11 cellular contexts compared by ENCODE assay signal in genomic region chrX:136130931-136131843, GRCh38. TPM values are rescaled to one million over a fixed set of nuclear protein-coding genes. Genes with fewer than 3 reads are reported as not detected.
DNase-seq lines count a peak whose midpoint lies in the region; ATAC-seq and TF ChIP-seq lines count a peak whose summit lies in the region.
"Had no signal": no experiment of that assay in that cellular context is flagged by ENCODE, and none has a peak within 500 bp of the region (broad histone marks: within the 10 kb centered on the region; RNA-seq: fewer than 3 reads in every experiment).

No MANE protein-coding gene starts in this region.

- H3K27ac Mint-ChIP-seq in activated CD4-positive, alpha-beta memory T cell treated with anti-CD3 and anti-CD28 coated beads, Interleukin-2, amount 10 ng/mL, durations not matched to agents 7 days and 5 days, result peak overlapping the region; percentile 74
- no peak overlapping the region for H3K27ac Mint-ChIP-seq in GM23338

- H2BK120ac ChIP-seq in mesendoderm (ENCODE audit: low read depth, low read length), result no peak overlapping the region

- TF ChIP-seq CTCF in foreskin fibroblast (IDR thresholded peaks at IDR 0.05; ENCODE audit: low read depth, low read length), result no peak
- no peak for TF ChIP-seq CTCF in GM23338 (conservative IDR thresholded peaks at IDR 0.05; ENCODE audit: low read depth in 2 of 2)

- H3K9ac ChIP-seq in mesendoderm (ENCODE audit: low read length), result no peak overlapping the region

- H3K4me3 Mint-ChIP-seq in activated CD4-positive, alpha-beta memory T cell treated with anti-CD3 and anti-CD28 coated beads, Interleukin-2, amount 10 ng/mL, durations not matched to agents 7 days and 5 days, result no peak overlapping the region
- H3K4me3 Mint-ChIP-seq in GM23338, result no peak overlapping the region
- H3K4me3 Mint-ChIP-seq: neural crest cell had no signal

- H3K4me1 ChIP-seq in GM23338 (ENCODE audit: insufficient read depth) (no peaks in the 10 kb centered on the region), mesendoderm (ENCODE audit: control insufficient read depth, low read depth, low read length) (no peaks in the 10 kb centered on the region)

- no peak overlapping the region for H2BK15ac ChIP-seq in mesendoderm (replicated peaks; ENCODE audit: low read depth)

- no peak overlapping the region for H4K5ac ChIP-seq in mesendoderm (ENCODE audit: low read length)

- H3K27me3 ChIP-seq in GM23338 (ENCODE audit: insufficient read depth) (no peaks in the 10 kb centered on the region), mesendoderm (ENCODE audit: insufficient read depth, low read length, poor library complexity) (no peaks in the 10 kb centered on the region)

- H3K79me2 ChIP-seq in GM23338 (replicated peaks; ENCODE audit: insufficient read depth), result no peaks in the 10 kb centered on the region
- H3K79me2 ChIP-seq in mesendoderm (ENCODE audit: control insufficient read depth, insufficient read depth, low read length), result no peaks in the 10 kb centered on the region

- ATAC-seq in GM23338 (no peak), GM21381 (IDR thresholded peaks at IDR 0.05; ENCODE audit: unreplicated experiment) (no peak)

- H3K9me3 Mint-ChIP-seq in activated CD4-positive, alpha-beta memory T cell treated with anti-CD3 and anti-CD28 coated beads, Interleukin-2, amount 10 ng/mL, durations not matched to agents 7 days and 5 days, result peaks cover 7% of the 10 kb centered on the region
- no peaks in the 10 kb centered on the region for H3K9me3 Mint-ChIP-seq in GM23338
- H3K9me3 Mint-ChIP-seq: neural crest cell had no signal

- H3K4me3 ChIP-seq in foreskin fibroblast (ENCODE audit: low read depth in 1 of 2, low read length in 2 of 2) (no peak overlapping the region), GM23338 (no peak overlapping the region), mesendoderm (ENCODE audit: low read length) (no peak overlapping the region)

- POLR2A ChIA-PET in activated CD4-positive, alpha-beta memory T cell treated with anti-CD3 and anti-CD28 coated beads, Interleukin-2, amount 10 ng/mL, durations not matched to agents 7 days and 5 days (lab: Charles Lee), result interaction anchor here (0.9 kb wide), 1 partner anchor 119 kb away, joined by 3 read pairs; no protein-coding TSS in a partner anchor

- no peaks in the 10 kb centered on the region for H3K36me3 ChIP-seq in GM23338 (ENCODE audit: insufficient read depth)
- H3K36me3 ChIP-seq in mesendoderm (ENCODE audit: control insufficient read depth, insufficient read depth, low read length), result no peaks in the 10 kb centered on the region

- H3K27me3 Mint-ChIP-seq in activated CD4-positive, alpha-beta memory T cell treated with anti-CD3 and anti-CD28 coated beads, Interleukin-2, amount 10 ng/mL, durations not matched to agents 7 days and 5 days, result no peaks in the 10 kb centered on the region
- peaks cover 2% of the 10 kb centered on the region for H3K27me3 Mint-ChIP-seq in GM23338 (ENCODE audit: insufficient read depth, low read depth, poor library complexity)

- no peaks in the 10 kb centered on the region for H3F3A ChIP-seq in GM23338 (replicated peaks; ENCODE audit: low read depth)

- no peak overlapping the region for H2BK5ac ChIP-seq in mesendoderm (ENCODE audit: low read length)

- DNase-seq in AG08395 (ENCODE audit: low spot score) (peak; percentile 41), HS-27A (ENCODE audit: low read depth) (peak; percentile 61), foreskin fibroblast (peak; percentile 42 to 77), GM23338 (ENCODE audit: low spot score) (no peak), mesendoderm (no peak)
- no peak for DNase-seq in activated CD4-positive, alpha-beta memory T cell treated with anti-CD3 and anti-CD28 coated beads, Interleukin-2, amount 10 ng/mL, durations not matched to agents 7 days and 5 days
- no peak for DNase-seq in NK-92 treated with Interleukin-12 subunit alpha and Interleukin-12 subunit beta, amount 100 ng/mL, for 24 hours (lab: John Stamatoyannopoulos, UW)
- DNase-seq: activated CD4-positive, CD25-positive, alpha-beta regulatory T cell treated with anti-CD3 and anti-CD28 coated beads, Interleukin-2, amount 50 U/mL, for 72 hours; NCI-H2081 treated with DMSO at 0.1 percent for 48 hours had no signal

- H3K9me2 ChIP-seq in GM23338 (ENCODE audit: insufficient read depth), result no peaks in the 10 kb centered on the region

- CTCF ChIA-PET in activated CD4-positive, alpha-beta memory T cell treated with anti-CD3 and anti-CD28 coated beads, Interleukin-2, amount 10 ng/mL, durations not matched to agents 7 days and 5 days (lab: Charles Lee), result interaction anchor here (0.9 kb wide), 1 partner anchor 11 kb away, joined by 3 read pairs; no protein-coding TSS in a partner anchor

- peaks cover 14% of the 10 kb centered on the region for H3K4me1 Mint-ChIP-seq in activated CD4-positive, alpha-beta memory T cell treated with anti-CD3 and anti-CD28 coated beads, Interleukin-2, amount 10 ng/mL, durations not matched to agents 7 days and 5 days
- peaks cover 3% of the 10 kb centered on the region; the same call in 1 of the 3 replicates for H3K4me1 Mint-ChIP-seq in GM23338

- no CpG with 5 or more reads among the region's 6 CpGs for WGBS in mesendoderm (ENCODE audit: extremely low coverage, insufficient coverage, low lambda C conversion rate)

- H4K20me1 ChIP-seq in GM23338 (replicated peaks; ENCODE audit: insufficient read depth), result no peaks in the 10 kb centered on the region

- H3K23ac ChIP-seq in mesendoderm (ENCODE audit: low read length), result no peak overlapping the region

- H3K36me3 Mint-ChIP-seq in activated CD4-positive, alpha-beta memory T cell treated with anti-CD3 and anti-CD28 coated beads, Interleukin-2, amount 10 ng/mL, durations not matched to agents 7 days and 5 days (ENCODE audit: low read depth), result peaks cover 5% of the 10 kb centered on the region
- H3K36me3 Mint-ChIP-seq in GM23338 (ENCODE audit: low read depth), result no peaks in the 10 kb centered on the region; the same call in 2 of the 3 replicates

- H3K56ac ChIP-seq in mesendoderm (ENCODE audit: low read length), result no peak overlapping the region

- no peaks in the 10 kb centered on the region for H3K79me1 ChIP-seq in mesendoderm (ENCODE audit: low read length)

- H3K27ac ChIP-seq in GM23338 (ENCODE audit: low read depth) (no peak overlapping the region), mesendoderm (ENCODE audit: low read depth, low read length) (no peak overlapping the region)

- H3K4me2 ChIP-seq in GM23338, result no peak overlapping the region
- H3K4me2 ChIP-seq in mesendoderm (ENCODE audit: low read length), result no peak overlapping the region

- H3K4ac ChIP-seq in mesendoderm (ENCODE audit: low read depth, low read length), result no peak overlapping the region

- H4K8ac ChIP-seq in mesendoderm (ENCODE audit: low read depth, low read length), result no peak overlapping the region

- no peak overlapping the region for H3K18ac ChIP-seq in mesendoderm (ENCODE audit: low read length)

- H2AFZ ChIP-seq in GM23338, result no peak overlapping the region

- H2AK5ac ChIP-seq in mesendoderm (ENCODE audit: low read length), result no peak overlapping the region

TF ChIP-seq in GM23338, 12 proteins besides CTCF, POLR2A, EP300 and RAD21 (continues in another document):
- TF ChIP-seq POLR2AphosphoS5 (IDR thresholded peaks at IDR 0.05; ENCODE audit: low read depth), result no peak

RNA-seq across cellular contexts. Expression of gene FHL1, which starts 16.1 kb away (rescaled TPM):
- total RNA-seq in activated CD4-positive, alpha-beta memory T cell treated with anti-CD3 and anti-CD28 coated beads, Interleukin-2, amount 10 ng/mL, durations not matched to agents 7 days and 5 days, result 10 to 100 TPM; 25.5 to 31.0 TPM
- total RNA-seq in GM23338 (2014; rRNA removed; shearing (Covaris generic)), result 60.4 and 72.1 TPM in 2 replicates
- 43.5 and 47.9 TPM in 2 replicates for polyA plus RNA-seq in GM23338 (2016; fragmentation: Nextera tagmentation; extraction: Ambion mirVana)
- 17.6 TPM for polyA plus RNA-seq in mesendoderm (2013, experiment 1 of 2)
- polyA plus RNA-seq in mesendoderm (2013, experiment 2 of 2), result 18.1 TPM

Comparison
In these comparisons a context has a peak if more than half of its experiments do, and no peak if none do; other contexts are left out.
1. DNase-seq: peak in AG08395 (single experiment), HS-27A (single experiment) and foreskin fibroblast (2 of 2); none in activated CD4-positive, alpha-beta memory T cell treated with anti-CD3 and anti-CD28 coated beads, Interleukin-2, amount 10 ng/mL, durations not matched to agents 7 days and 5 days (single experiment), GM23338 (single experiment), mesendoderm (single experiment) and NK-92 treated with Interleukin-12 subunit alpha and Interleukin-12 subunit beta, amount 100 ng/mL, for 24 hours (single experiment).